Comparison of ENCODE assay signal across 1 cellular context in the genomic region with DNA sequence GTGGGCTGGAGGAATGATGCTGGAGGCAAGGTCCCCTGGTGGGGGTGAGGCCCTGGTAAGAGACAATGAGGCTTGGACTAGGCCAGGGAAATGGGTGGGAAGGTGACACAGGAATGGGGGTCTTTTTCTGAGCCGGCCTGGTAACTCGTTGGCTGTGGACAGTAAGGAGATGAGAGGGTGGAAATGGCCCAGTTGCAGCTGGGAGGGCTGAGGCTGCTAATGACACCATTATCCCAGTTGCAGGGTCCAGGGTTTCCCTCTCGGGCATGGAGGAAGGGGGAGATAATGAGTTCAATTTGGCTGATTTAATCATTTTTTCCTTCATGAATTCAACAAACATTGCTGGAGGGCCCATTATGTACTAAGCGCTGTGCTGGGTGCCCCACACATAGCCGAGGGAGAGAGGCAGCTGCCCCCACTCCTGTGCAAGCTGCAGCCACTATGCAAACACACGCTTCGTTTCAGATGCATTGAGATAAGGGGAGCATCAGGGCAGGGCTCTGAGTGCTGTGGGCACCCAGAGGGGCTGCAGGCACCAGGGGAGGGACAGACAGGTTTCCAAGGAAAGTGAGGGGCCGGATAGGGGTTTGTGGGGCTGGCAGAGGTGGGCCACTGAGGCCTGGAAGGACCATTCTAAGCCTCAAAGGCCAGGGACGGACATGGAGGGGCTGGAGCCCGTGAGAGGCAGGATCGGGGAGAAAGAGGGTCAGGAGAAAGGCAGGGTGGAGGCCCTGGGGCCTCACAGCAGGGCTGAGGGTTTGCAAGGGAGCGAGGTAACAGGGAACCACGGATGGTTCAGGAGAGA.
TF ChIP-seq lines count a peak whose summit lies in the region.

No MANE protein-coding gene starts in this region.

TF ChIP-seq in H1, 55 proteins besides CTCF, POLR2A, EP300 and RAD21:
- no peak for TF ChIP-seq ATF3 (IDR thresholded peaks at IDR 0.05; ENCODE audit: insufficient read depth, low read depth, low read length)
- no peak for TF ChIP-seq JUN (IDR thresholded peaks at IDR 0.05; ENCODE audit: low read depth, low read length)
- no peak for TF ChIP-seq CHD7 (IDR thresholded peaks at IDR 0.05; ENCODE audit: insufficient replicate concordance, low read length)
- TF ChIP-seq HDAC2 (IDR thresholded peaks at IDR 0.05; ENCODE audit: borderline replicate concordance in 1 of 2, low read depth in 2 of 2, low read length in 2 of 2): no peak
- no peak for TF ChIP-seq MAFK (IDR thresholded peaks at IDR 0.05; ENCODE audit: low read depth, low read length)
